In the genomic region with DNA sequence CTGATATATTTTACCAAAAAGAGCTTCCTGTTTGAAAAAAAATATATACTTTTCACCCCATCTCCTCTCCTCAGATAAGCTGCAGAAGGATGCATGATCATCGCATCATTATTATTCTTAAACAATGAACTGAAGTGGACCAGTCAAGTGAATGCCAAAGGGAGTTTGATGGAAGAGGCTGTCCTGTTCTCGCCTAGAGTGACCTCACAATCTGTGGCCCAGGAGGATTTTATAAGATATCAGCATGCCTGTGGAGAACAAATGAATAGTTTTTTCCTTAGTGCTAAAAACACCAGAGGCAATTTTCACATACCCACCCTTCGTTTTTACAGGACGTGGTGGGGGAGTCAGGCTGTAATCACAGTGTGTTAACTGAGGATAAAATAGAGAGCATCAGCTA, we compare ENCODE assay signal across 20 cellular contexts.
A peak's percentile ranks its signal among the peaks of the same experiment; 100 is the strongest.
DNase-seq lines count a peak whose midpoint lies in the region; ATAC-seq and TF ChIP-seq lines count a peak whose summit lies in the region.
"Had no signal": no experiment of that assay in that cellular context is flagged by ENCODE, and none has a peak within 500 bp of the region (broad histone marks: within the 10 kb centered on the region; RNA-seq: fewer than 3 reads in every experiment).

No MANE protein-coding gene starts in this region.

- H3K4me1 ChIP-seq in esophagus muscularis mucosa: peaks cover 0 to 3% (median 0%) of the 10 kb centered on the region in 4 donors

- H3K27ac ChIP-seq in esophagus muscularis mucosa (replicated peaks in 1 of 4): no peak overlapping the region
- H3K27ac ChIP-seq: GM23248 had no signal

- TF ChIP-seq CTCF in esophagus muscularis mucosa (IDR thresholded peaks at IDR 0.05): no peak

- TF ChIP-seq POLR2A in esophagus muscularis mucosa (IDR thresholded peaks at IDR 0.05; ENCODE audit: low read depth): no peak

- no peaks in the 10 kb centered on the region for H3K27me3 ChIP-seq in esophagus muscularis mucosa

- 85% methylated on average over 4 of the region's 4 CpGs for WGBS in esophagus muscularis mucosa

- H3K4me3 ChIP-seq in esophagus muscularis mucosa: no peak overlapping the region
- H3K4me3 ChIP-seq: GM12878, HAP-1 had no signal

- no peak for DNase-seq in Right ventricle myocardium superior
- DNase-seq in cardiac septum (ENCODE audit: low spot score): no peak
- peak; percentile 47 for DNase-seq in esophagus muscularis mucosa (ENCODE audit: extremely low spot score)
- DNase-seq in left ventricle myocardium superior: no peak
- DNase-seq in EL: no peak
- DNase-seq in NCI-H82 treated with DMSO at 0.1 percent for 48 hours (lab: John Stamatoyannopoulos, UW; ENCODE audit: unreplicated experiment): no peak
- DNase-seq: DMS153, DND-41, GM23248, HFFc6, KG1, MM.1S, NCI-H1417, NCI-H1694, NCI-H2081, NCI-H2227 treated with DMSO at 0.1 percent for 48 hours, NCI-H526 treated with DMSO at 0.1 percent for 48 hours had no signal

- no peak for TF ChIP-seq EP300 in esophagus muscularis mucosa (IDR thresholded peaks at IDR 0.05)

- ATAC-seq in Right ventricle myocardium superior (ENCODE audit: poor library complexity) (peak; percentile 83), left ventricle myocardium superior (peak; percentile 82), HG02798 (IDR thresholded peaks at IDR 0.05; ENCODE audit: poor library complexity, unreplicated experiment) (no peak)
- ATAC-seq: GM12878 had no signal

- intact Hi-C loops in Right ventricle myocardium superior (cut with DNase I) (loop anchor here (5.0 kb wide), 2 partner anchors 41 to 436 kb away; no protein-coding TSS in a partner anchor), cardiac septum (cut with DNase I) (loop anchor here (2.0 to 5.0 kb wide), 4 partner anchors 112 to 320 kb away; a partner anchor contains a TSS), esophagus muscularis mucosa (cut with DNase I) (no loop called here), left ventricle myocardium superior (cut with micrococcal nuclease) (loop anchor here (5.0 kb wide), 2 partner anchors 116 to 436 kb away; no protein-coding TSS in a partner anchor)

- H3K36me3 ChIP-seq in esophagus muscularis mucosa: no peaks in the 10 kb centered on the region
- H3K36me3 ChIP-seq: HAP-1 had no signal

- no peaks in the 10 kb centered on the region for H3K9me3 ChIP-seq in esophagus muscularis mucosa
- H3K9me3 ChIP-seq: HAP-1 had no signal
